ENCODE assay signal across 8 cellular contexts in the genomic region with DNA sequence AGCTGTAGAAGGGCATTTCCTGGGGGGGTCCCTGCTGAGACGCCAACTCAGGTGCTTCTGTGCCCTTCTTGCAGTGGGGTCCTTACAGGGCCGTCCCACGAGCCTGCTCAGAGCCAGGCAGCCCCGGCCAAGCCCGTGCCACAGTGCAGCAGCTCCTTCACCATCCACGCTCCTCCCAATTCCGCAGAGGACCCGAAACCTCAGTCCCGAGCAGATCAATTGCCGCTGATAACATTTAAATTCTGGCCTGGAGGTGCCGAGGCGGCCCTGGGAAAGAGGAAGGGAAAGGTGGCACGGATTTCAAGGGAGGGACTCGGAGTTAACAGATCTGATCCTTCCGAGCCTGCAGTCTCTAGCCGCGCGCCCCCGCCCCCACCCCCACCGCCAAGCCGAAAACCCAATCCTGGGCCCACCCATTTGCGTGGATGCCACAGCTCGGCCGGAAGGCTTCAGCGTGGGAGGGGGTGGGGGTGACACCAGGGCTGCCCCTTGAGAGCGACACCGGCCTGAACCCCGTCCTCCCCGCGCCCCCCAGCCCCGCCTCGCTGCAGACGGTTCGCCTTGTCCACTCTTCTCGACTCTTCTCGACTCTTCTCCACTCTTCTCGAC. TPM values are rescaled to one million over a fixed set of nuclear protein-coding genes. Genes with fewer than 3 reads are reported as not detected.
DNase-seq lines count a peak whose midpoint lies in the region; ATAC-seq, FAIRE-seq and TF ChIP-seq lines count a peak whose summit lies in the region.

No MANE protein-coding gene starts in this region.

- H3K27me3 ChIP-seq in body of pancreas (no peaks in the 10 kb centered on the region), right lobe of liver (no peaks in the 10 kb centered on the region), thyroid gland (no peaks in the 10 kb centered on the region)

- FAIRE-seq in frontal cortex (lab: Jason Lieb, UNC), result no peak

- no peak for TF ChIP-seq CTCF in body of pancreas (IDR thresholded peaks at IDR 0.05)
- no peak for TF ChIP-seq CTCF in right lobe of liver (IDR thresholded peaks at IDR 0.05)
- TF ChIP-seq CTCF in thyroid gland (IDR thresholded peaks at IDR 0.05), result no peak
- no peak for TF ChIP-seq CTCF in GM13976 (IDR thresholded peaks at IDR 0.05; ENCODE audit: borderline replicate concordance, control extremely low read depth, extremely low read depth, insufficient read depth, missing control alignments)

- H3K27ac Mint-ChIP-seq in activated CD4-positive, alpha-beta T cell treated with anti-CD3 and anti-CD28 coated beads, Interleukin-2, amount 10 ng/mL, durations not matched to agents 24 days and 14 days, result peak overlapping the region; percentile 97

- H3K4me1 ChIP-seq in body of pancreas, result peaks cover 49% of the 10 kb centered on the region
- H3K4me1 ChIP-seq in right lobe of liver, result peaks cover 0 to 8% (median 0%) of the 10 kb centered on the region in 4 donors
- H3K4me1 ChIP-seq in thyroid gland, result peaks cover 11 to 35% of the 10 kb centered on the region in 2 donors

- H3K4me3 ChIP-seq in body of pancreas (peak overlapping the region; percentile 24 to 46), right lobe of liver (peak overlapping the region; percentile 44 to 53 (median 52)), thyroid gland (replicated peaks in 1 of 3) (peak overlapping the region; percentile 5 to 46 (median 43))

- H3K27ac ChIP-seq in body of pancreas (peak overlapping the region; percentile 85 to 96 (median 89)), right lobe of liver (peak overlapping the region; percentile 53 to 66 (median 61)), thyroid gland (peak overlapping the region; percentile 89 to 99 (median 91))

- H3K9me3 ChIP-seq in body of pancreas (no peaks in the 10 kb centered on the region), right lobe of liver (no peaks in the 10 kb centered on the region), thyroid gland (no peaks in the 10 kb centered on the region)

- TF ChIP-seq POLR2A in body of pancreas (IDR thresholded peaks at IDR 0.05) (no peak), right lobe of liver (IDR thresholded peaks at IDR 0.05) (no peak), thyroid gland (IDR thresholded peaks at IDR 0.05) (no peak)

- peak; percentile 5 for ATAC-seq in body of pancreas
- ATAC-seq in right lobe of liver, result peak in 2 of 4 donors; percentile 1 to 2

- H3K27me3 Mint-ChIP-seq in activated CD4-positive, alpha-beta T cell treated with anti-CD3 and anti-CD28 coated beads, Interleukin-2, amount 10 ng/mL, durations not matched to agents 24 days and 14 days, result peaks cover 7% of the 10 kb centered on the region

- in situ Hi-C loops in GM13976 (cut with MboI; ENCODE audit: low sequenced_read_pairs, unreplicated experiment), result no loop called here

- H3K9me3 Mint-ChIP-seq in activated CD4-positive, alpha-beta T cell treated with anti-CD3 and anti-CD28 coated beads, Interleukin-2, amount 10 ng/mL, durations not matched to agents 24 days and 14 days, result no peaks in the 10 kb centered on the region

- H3K4me3 Mint-ChIP-seq in activated CD4-positive, alpha-beta T cell treated with anti-CD3 and anti-CD28 coated beads, Interleukin-2, amount 10 ng/mL, durations not matched to agents 24 days and 14 days, result peak overlapping the region; percentile 91

- DNase-seq in activated CD4-positive, alpha-beta T cell treated with anti-CD3 and anti-CD28 coated beads, Interleukin-2, amount 10 ng/mL, durations not matched to agents 24 days and 14 days, result peak; percentile 77
- no peak for DNase-seq in activated CD4-positive, alpha-beta T cell treated with anti-CD3 and anti-CD28 coated beads, Interleukin-2, amount 50 U/mL, for 1 hour
- DNase-seq in body of pancreas (peak; percentile 32 to 47 (median 39)), right lobe of liver (no peak), thyroid gland (peak; percentile 27 to 28), GM13976 (ENCODE audit: low spot score) (no peak), frontal cortex (ENCODE audit: low spot score in 2 of 2) (no peak), HT-29 (ENCODE audit: low spot score) (no peak)

- H3K36me3 ChIP-seq in body of pancreas (replicated peaks in 1 of 2; ENCODE audit: insufficient read depth in 1 of 2, low read depth in 2 of 2) (no peaks in the 10 kb centered on the region), right lobe of liver (no peaks in the 10 kb centered on the region), thyroid gland (no peaks in the 10 kb centered on the region)

- H3K36me3 Mint-ChIP-seq in activated CD4-positive, alpha-beta T cell treated with anti-CD3 and anti-CD28 coated beads, Interleukin-2, amount 10 ng/mL, durations not matched to agents 24 days and 14 days (ENCODE audit: low read depth), result peaks cover 5% of the 10 kb centered on the region

- WGBS in body of pancreas, 2 donors, result 3 to 5% methylated on average over 21 to 37 of the region's 37 CpGs
- WGBS in right lobe of liver (ENCODE audit: insufficient coverage, low coverage, low lambda C conversion rate, missing lambda C conversion rate), result 21% methylated on average over 13 of the region's 37 CpGs
- WGBS in thyroid gland, 2 donors, result 17% methylated on average over 28 to 30 of the region's 37 CpGs

- intact Hi-C loops in activated CD4-positive, alpha-beta T cell treated with anti-CD3 and anti-CD28 coated beads, Interleukin-2, amount 10 ng/mL, durations not matched to agents 24 days and 14 days (cut with micrococcal nuclease), result loop anchor here (1.0 kb wide), 3 partner anchors 32 to 188 kb away; partner anchors contain the start of gene VPS26B
- intact Hi-C loops in body of pancreas (cut with DNase I) (no loop called here), right lobe of liver (cut with DNase I) (no loop called here), thyroid gland (cut with DNase I) (no loop called here)

- H3K4me1 Mint-ChIP-seq in activated CD4-positive, alpha-beta T cell treated with anti-CD3 and anti-CD28 coated beads, Interleukin-2, amount 10 ng/mL, durations not matched to agents 24 days and 14 days, result peaks cover 51% of the 10 kb centered on the region

RNA-seq across cellular contexts. Expression of gene JAM3, which starts 32.3 kb away (rescaled TPM):
- 4.7 and 5.0 TPM in 2 replicates for total RNA-seq in activated CD4-positive, alpha-beta T cell treated with anti-CD3 and anti-CD28 coated beads, Interleukin-2, amount 10 ng/mL, durations not matched to agents 24 days and 14 days
- total RNA-seq in body of pancreas (10 to 100 TPM in 1 of 2 donors, 1 to 10 TPM in 1; 9.6 to 13.2 TPM), right lobe of liver (1 to 10 TPM in 5 of 6 experiments, under 1 TPM in 1; 0.86 to 2.5 (median 1.6) TPM), thyroid gland (10 to 100 TPM; 13.3 to 36.0 (median 16.8) TPM), frontal cortex (39.5 TPM)
- not detected in 2 replicates for total RNA-seq in HT-29 (2014; rRNA removed; shearing (Covaris generic))

Comparison
In these comparisons a context has a peak if more than half of its experiments do, and no peak if none do; other contexts are left out.
1. DNase-seq: peak in activated CD4-positive, alpha-beta T cell treated with anti-CD3 and anti-CD28 coated beads, Interleukin-2, amount 10 ng/mL, durations not matched to agents 24 days and 14 days (single experiment), body of pancreas (4 of 4) and thyroid gland (2 of 2); none in activated CD4-positive, alpha-beta T cell treated with anti-CD3 and anti-CD28 coated beads, Interleukin-2, amount 50 U/mL, for 1 hour (single experiment), right lobe of liver (0 of 3), GM13976 (single experiment), frontal cortex (0 of 2) and HT-29 (single experiment).
2. Peak in every context shown above with its lines, with median percentiles within 50 percentile points of each other: H3K27ac ChIP-seq and H3K4me3 ChIP-seq.